Comparison of ENCODE assay signal across 3 cellular contexts in genomic region chr14:89407856-89408255, GRCh38.
TF ChIP-seq lines count a peak whose summit lies in the region.

No MANE protein-coding gene starts in this region.

TF ChIP-seq in SK-N-SH treated with all-trans-retinoic acid at 6 μM for 48 hours, 23 proteins besides CTCF, POLR2A, EP300 and RAD21:
- TF ChIP-seq OSR1 (CRISPR knock-in tag; IDR thresholded peaks at IDR 0.05), result no peak
TF ChIP-seq in SK-N-SH treated with all-trans-retinoic acid at 6 μM for 48 hours: peak in this region for 0.

TF ChIP-seq in SK-N-SH, 30 proteins besides CTCF, POLR2A, EP300 and RAD21:
- TF ChIP-seq RXRA (IDR thresholded peaks at IDR 0.05; ENCODE audit: borderline replicate concordance, low read depth) (no peak), MEF2A (IDR thresholded peaks at IDR 0.05; ENCODE audit: borderline replicate concordance, low read depth) (no peak), GABPA (IDR thresholded peaks at IDR 0.05; ENCODE audit: low read depth) (no peak), MXI1 (IDR thresholded peaks at IDR 0.05; ENCODE audit: low read depth, low read length) (no peak), FOXM1 (IDR thresholded peaks at IDR 0.05; ENCODE audit: low read depth) (no peak), USF2 (IDR thresholded peaks at IDR 0.05; ENCODE audit: borderline replicate concordance, low read depth, low read length) (no peak), RFX5 (IDR thresholded peaks at IDR 0.05; ENCODE audit: low read length) (no peak), REST (IDR thresholded peaks at IDR 0.05; ENCODE audit: low read depth, low read length) (no peak), JUND (IDR thresholded peaks at IDR 0.05) (no peak), USF1 (IDR thresholded peaks at IDR 0.05; ENCODE audit: borderline replicate concordance, low read depth) (no peak), SIN3A (IDR thresholded peaks at IDR 0.05; ENCODE audit: borderline replicate concordance, low read depth, low read length) (no peak)

TF ChIP-seq in H1, 55 proteins besides CTCF, POLR2A, EP300 and RAD21:
- no peak for TF ChIP-seq GTF2F1 (IDR thresholded peaks at IDR 0.05; ENCODE audit: borderline replicate concordance, low read depth, low read length)
- TF ChIP-seq SP1 (IDR thresholded peaks at IDR 0.05; ENCODE audit: low read depth, low read length), result no peak
- no peak for TF ChIP-seq ATF2 (IDR thresholded peaks at IDR 0.05; ENCODE audit: low read length)
- no peak for TF ChIP-seq TBP (IDR thresholded peaks at IDR 0.05; ENCODE audit: low read depth, low read length)
